Comparison of ENCODE assay signal across 8 cellular contexts in genomic region chr14:20343092-20343854, GRCh38. TPM values are rescaled to one million over a fixed set of nuclear protein-coding genes. Genes with fewer than 3 reads are reported as not detected.
DNase-seq lines count a peak whose midpoint lies in the region; ATAC-seq and TF ChIP-seq lines count a peak whose summit lies in the region.

Gene PARP2 (plus strand): TSS chr14:20343635. CDS start chr14:20343642, 7 bp downstream.

- intact Hi-C loops in left ventricle myocardium superior (cut with micrococcal nuclease) (no loop called here), prostate gland (cut with DNase I) (loop anchor here (2.0 kb wide), 2 partner anchors 112 to 342 kb away; partner anchors contain the start of genes APEX1, OSGEP and RNASE4)

- DNase-seq in NCI-H187 (lab: John Stamatoyannopoulos, UW) (peak; percentile 100), T-helper 2 cell (peak; percentile 76 to 96 (median 91)), left ventricle myocardium superior (peak; percentile 98), prostate gland (ENCODE audit: low spot score) (peak; percentile 95)

- H3K4me1 ChIP-seq in prostate gland (replicated peaks) = no peaks in the 10 kb centered on the region
- no peaks in the 10 kb centered on the region for H3K4me1 ChIP-seq in urinary bladder (ENCODE audit: insufficient read depth)

- WGBS in prostate gland = under 1% methylated on average over 50 of the region's 50 CpGs
- WGBS in urinary bladder = under 1% methylated on average over 50 of the region's 50 CpGs

- H3K27ac ChIP-seq in angular gyrus (ENCODE audit: low read depth, low read length) (peak within 1 kb of the TSS; percentile 89), prostate gland (peak within 1 kb of the TSS; percentile 89), urinary bladder (ENCODE audit: low read depth) (peak within 1 kb of the TSS; percentile 76)

- peak in 2 of 4 experiments; percentile 18 to 27 for TF ChIP-seq CTCF in prostate gland (IDR thresholded peaks at IDR 0.05)

- H3K36me3 ChIP-seq in prostate gland (no peaks in the 10 kb centered on the region), urinary bladder (ENCODE audit: insufficient read depth) (no peaks in the 10 kb centered on the region)

- H3K4me3 ChIP-seq in prostate gland = peak within 1 kb of the TSS; percentile 56 to 68
- peak within 1 kb of the TSS; percentile 54 for H3K4me3 ChIP-seq in urinary bladder (ENCODE audit: low read depth, low read length)

- no peaks in the 10 kb centered on the region for H3K9me3 ChIP-seq in prostate gland

- peak; percentile 65 for TF ChIP-seq POLR2A in prostate gland (IDR thresholded peaks at IDR 0.05)

- ATAC-seq in GM18498 (IDR thresholded peaks at IDR 0.05; ENCODE audit: unreplicated experiment) = peak; percentile 94
- peak; percentile 86 for ATAC-seq in HG02938 (IDR thresholded peaks at IDR 0.05; ENCODE audit: unreplicated experiment)
- ATAC-seq in left ventricle myocardium superior = peak; percentile 97

- H3K27me3 ChIP-seq in prostate gland (replicated peaks; ENCODE audit: insufficient read depth) = no peaks in the 10 kb centered on the region

RNA-seq across cellular contexts. Expression of gene PARP2, which starts in this region (rescaled TPM):
- total RNA-seq in left ventricle myocardium superior (17.5 TPM), prostate gland (10 to 100 TPM; 10.7 to 23.1 TPM), urinary bladder (13.5 TPM)
- polyA plus RNA-seq in urinary bladder = 16.0 TPM

Comparison
In these comparisons a context has a peak if more than half of its experiments do, and no peak if none do; other contexts are left out.
1. Peak in every context shown above with its lines: DNase-seq, ATAC-seq, H3K4me3 ChIP-seq and H3K27ac ChIP-seq.